ENCODE assay signal across 1 cellular context in genomic region chr2:69945900-69946299, GRCh38.
TF ChIP-seq lines count a peak whose summit lies in the region.

No MANE protein-coding gene starts in this region.

TF ChIP-seq in HepG2, 621 proteins besides CTCF, POLR2A, EP300 and RAD21:
- TF ChIP-seq, protein P1, sequence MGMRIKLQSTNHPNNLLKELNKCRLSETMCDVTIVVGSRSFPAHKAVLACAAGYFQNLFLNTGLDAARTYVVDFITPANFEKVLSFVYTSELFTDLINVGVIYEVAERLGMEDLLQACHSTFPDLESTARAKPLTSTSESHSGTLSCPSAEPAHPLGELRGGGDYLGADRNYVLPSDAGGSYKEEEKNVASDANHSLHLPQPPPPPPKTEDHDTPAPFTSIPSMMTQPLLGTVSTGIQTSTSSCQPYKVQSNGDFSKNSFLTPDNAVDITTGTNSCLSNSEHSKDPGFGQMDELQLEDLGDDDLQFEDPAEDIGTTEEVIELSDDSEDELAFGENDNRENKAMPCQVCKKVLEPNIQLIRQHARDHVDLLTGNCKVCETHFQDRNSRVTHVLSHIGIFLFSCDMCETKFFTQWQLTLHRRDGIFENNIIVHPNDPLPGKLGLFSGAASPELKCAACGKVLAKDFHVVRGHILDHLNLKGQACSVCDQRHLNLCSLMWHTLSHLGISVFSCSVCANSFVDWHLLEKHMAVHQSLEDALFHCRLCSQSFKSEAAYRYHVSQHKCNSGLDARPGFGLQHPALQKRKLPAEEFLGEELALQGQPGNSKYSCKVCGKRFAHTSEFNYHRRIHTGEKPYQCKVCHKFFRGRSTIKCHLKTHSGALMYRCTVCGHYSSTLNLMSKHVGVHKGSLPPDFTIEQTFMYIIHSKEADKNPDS (CRISPR knock-in tag; IDR thresholded peaks at IDR 0.05) = no peak
- TF ChIP-seq ZKSCAN1 (IDR thresholded peaks at IDR 0.05; ENCODE audit: low read length) (no peak), ZNF337 (CRISPR knock-in tag; IDR thresholded peaks at IDR 0.05; ENCODE audit: borderline replicate concordance, low read depth) (no peak), GATAD2A (CRISPR knock-in tag; IDR thresholded peaks at IDR 0.05) (no peak), GFI1 (CRISPR knock-in tag; IDR thresholded peaks at IDR 0.05; ENCODE audit: borderline replicate concordance) (no peak), PLRG1 (conservative IDR thresholded peaks at IDR 0.05) (no peak), TAF1 (CRISPR knock-in tag; IDR thresholded peaks at IDR 0.05) (no peak), NFKB2 (CRISPR knock-in tag; IDR thresholded peaks at IDR 0.05; ENCODE audit: borderline replicate concordance) (peak; percentile 32; the same call in 1 of the 2 replicates), ARNT2 (CRISPR knock-in tag; IDR thresholded peaks at IDR 0.05; ENCODE audit: low read depth) (0 out of 2 replicates have a peak, but pooled peaks have one; percentile 27), ZNF709 (CRISPR knock-in tag; IDR thresholded peaks at IDR 0.05) (0 out of 2 replicates have a peak, but pooled peaks have one; percentile 29), MTERF4 (CRISPR knock-in tag; IDR thresholded peaks at IDR 0.05) (peak; percentile 57; the same call in 1 of the 2 replicates), GMEB2 (CRISPR knock-in tag; IDR thresholded peaks at IDR 0.05; ENCODE audit: low read depth) (no peak), ZBTB38 (CRISPR knock-in tag; IDR thresholded peaks at IDR 0.05) (peak; percentile 32; the same call in 1 of the 2 replicates), CHCHD3 (CRISPR knock-in tag; IDR thresholded peaks at IDR 0.05) (no peak), ZNF367 (CRISPR knock-in tag; IDR thresholded peaks at IDR 0.05; ENCODE audit: borderline replicate concordance) (no peak), ZZZ3 (CRISPR knock-in tag; IDR thresholded peaks at IDR 0.05; ENCODE audit: borderline replicate concordance) (no peak), ZBTB7A (CRISPR knock-in tag; IDR thresholded peaks at IDR 0.05) (peak; percentile 26; the same call in 1 of the 2 replicates), ZNF260 (CRISPR knock-in tag; IDR thresholded peaks at IDR 0.05; ENCODE audit: borderline replicate concordance, low read depth) (no peak), KDM3A (CRISPR knock-in tag; IDR thresholded peaks at IDR 0.05; ENCODE audit: low read depth) (no peak), SOX5 (CRISPR knock-in tag; IDR thresholded peaks at IDR 0.05; ENCODE audit: borderline replicate concordance) (no peak)
- TF ChIP-seq, protein P2, sequence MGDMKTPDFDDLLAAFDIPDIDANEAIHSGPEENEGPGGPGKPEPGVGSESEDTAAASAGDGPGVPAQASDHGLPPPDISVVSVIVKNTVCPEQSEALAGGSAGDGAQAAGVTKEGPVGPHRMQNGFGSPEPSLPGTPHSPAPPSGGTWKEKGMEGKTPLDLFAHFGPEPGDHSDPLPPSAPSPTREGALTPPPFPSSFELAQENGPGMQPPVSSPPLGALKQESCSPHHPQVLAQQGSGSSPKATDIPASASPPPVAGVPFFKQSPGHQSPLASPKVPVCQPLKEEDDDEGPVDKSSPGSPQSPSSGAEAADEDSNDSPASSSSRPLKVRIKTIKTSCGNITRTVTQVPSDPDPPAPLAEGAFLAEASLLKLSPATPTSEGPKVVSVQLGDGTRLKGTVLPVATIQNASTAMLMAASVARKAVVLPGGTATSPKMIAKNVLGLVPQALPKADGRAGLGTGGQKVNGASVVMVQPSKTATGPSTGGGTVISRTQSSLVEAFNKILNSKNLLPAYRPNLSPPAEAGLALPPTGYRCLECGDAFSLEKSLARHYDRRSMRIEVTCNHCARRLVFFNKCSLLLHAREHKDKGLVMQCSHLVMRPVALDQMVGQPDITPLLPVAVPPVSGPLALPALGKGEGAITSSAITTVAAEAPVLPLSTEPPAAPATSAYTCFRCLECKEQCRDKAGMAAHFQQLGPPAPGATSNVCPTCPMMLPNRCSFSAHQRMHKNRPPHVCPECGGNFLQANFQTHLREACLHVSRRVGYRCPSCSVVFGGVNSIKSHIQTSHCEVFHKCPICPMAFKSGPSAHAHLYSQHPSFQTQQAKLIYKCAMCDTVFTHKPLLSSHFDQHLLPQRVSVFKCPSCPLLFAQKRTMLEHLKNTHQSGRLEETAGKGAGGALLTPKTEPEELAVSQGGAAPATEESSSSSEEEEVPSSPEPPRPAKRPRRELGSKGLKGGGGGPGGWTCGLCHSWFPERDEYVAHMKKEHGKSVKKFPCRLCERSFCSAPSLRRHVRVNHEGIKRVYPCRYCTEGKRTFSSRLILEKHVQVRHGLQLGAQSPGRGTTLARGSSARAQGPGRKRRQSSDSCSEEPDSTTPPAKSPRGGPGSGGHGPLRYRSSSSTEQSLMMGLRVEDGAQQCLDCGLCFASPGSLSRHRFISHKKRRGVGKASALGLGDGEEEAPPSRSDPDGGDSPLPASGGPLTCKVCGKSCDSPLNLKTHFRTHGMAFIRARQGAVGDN (CRISPR knock-in tag; IDR thresholded peaks at IDR 0.05) = peak; percentile 35; the same call in 1 of the 2 replicates
TF ChIP-seq in HepG2: peak in this region for 7.
